17 cellular contexts compared by ENCODE assay signal in the genomic region with DNA sequence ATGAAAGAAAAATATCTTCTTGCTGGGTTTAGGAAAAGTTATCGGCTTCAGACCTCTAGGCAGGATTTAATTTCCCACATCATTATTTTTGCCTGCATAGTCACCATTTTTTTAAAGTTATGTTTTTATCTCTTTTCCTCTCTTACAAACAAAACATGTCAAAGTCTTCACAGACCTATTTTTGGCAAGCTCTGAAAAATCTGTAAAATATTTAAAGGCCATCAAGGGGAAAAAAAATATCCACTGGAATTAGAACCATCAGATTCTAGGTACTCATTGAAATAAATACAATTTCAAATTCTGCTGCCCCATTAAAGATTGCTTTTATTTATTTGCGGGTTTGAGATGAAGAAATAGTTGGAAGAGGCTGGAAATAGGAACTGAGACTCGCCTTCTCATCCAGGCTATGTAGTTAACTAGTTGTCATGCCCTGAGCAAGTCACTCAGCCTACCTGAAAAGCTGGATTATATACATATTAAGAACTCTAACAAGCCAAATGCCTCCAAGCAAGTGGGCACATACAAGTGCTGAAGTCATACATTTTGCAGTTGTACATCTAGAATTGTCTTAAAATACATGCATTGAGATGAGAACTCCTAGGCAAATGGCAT.
DNase-seq lines count a peak whose midpoint lies in the region; FAIRE-seq and TF ChIP-seq lines count a peak whose summit lies in the region.
"Had no signal": no experiment of that assay in that cellular context is flagged by ENCODE, and none has a peak within 500 bp of the region (broad histone marks: within the 10 kb centered on the region; RNA-seq: fewer than 3 reads in every experiment).

No MANE protein-coding gene starts in this region.

- H3K9me3 Mint-ChIP-seq in HFFc6: no peaks in the 10 kb centered on the region
- no peaks in the 10 kb centered on the region for H3K9me3 Mint-ChIP-seq in astrocyte (ENCODE audit: unreplicated experiment)
- H3K9me3 Mint-ChIP-seq: activated T-helper 1 cell treated with anti-CD3 and anti-CD28 coated beads, Interleukin-12 subunit alpha, Interleukin-12 subunit beta, Interleukin-2, Interleukin-4 antibody, amounts not matched to agents 30 ng/mL and 10 ng/mL and 1 ng/mL, durations not matched to agents 14 hours and 24 hours and 36 hours; neural progenitor cell had no signal

- peaks cover 38% of the 10 kb centered on the region for H3K4me1 Mint-ChIP-seq in HFFc6 (ENCODE audit: low read depth)
- peaks cover 22% of the 10 kb centered on the region for H3K4me1 Mint-ChIP-seq in astrocyte (ENCODE audit: low read depth, unreplicated experiment)
- H3K4me1 Mint-ChIP-seq: IgD-negative memory B cell had no signal

- H3K36me3 Mint-ChIP-seq in HFFc6 (ENCODE audit: low read depth) (no peaks in the 10 kb centered on the region), astrocyte (ENCODE audit: low read depth, unreplicated experiment) (no peaks in the 10 kb centered on the region)
- H3K36me3 Mint-ChIP-seq: IgD-negative memory B cell had no signal

- TF ChIP-seq POLR2A in suprapubic skin (IDR thresholded peaks at IDR 0.05): no peak

- H3K27me3 Mint-ChIP-seq in HFFc6 (ENCODE audit: insufficient read depth): no peaks in the 10 kb centered on the region; the same call in 1 of the 2 replicates
- H3K27me3 Mint-ChIP-seq in astrocyte (ENCODE audit: low read depth, unreplicated experiment): peaks cover 4% of the 10 kb centered on the region

- H2AFZ ChIP-seq in astrocyte (ENCODE audit: low read depth, low read length): no peak overlapping the region
- H2AFZ ChIP-seq: hepatocyte, neural progenitor cell had no signal

- H3K27me3 ChIP-seq in astrocyte (ENCODE audit: insufficient read depth, low read length) (no peaks in the 10 kb centered on the region), suprapubic skin (no peaks in the 10 kb centered on the region), WERI-Rb-1 (ENCODE audit: insufficient read depth, low read depth, severe bottlenecking) (no peaks in the 10 kb centered on the region)
- H3K27me3 ChIP-seq: hepatocyte, neural progenitor cell, tibial nerve had no signal

- TF ChIP-seq CTCF in HFFc6 (IDR thresholded peaks at IDR 0.05) (no peak), astrocyte (IDR thresholded peaks at IDR 0.05; ENCODE audit: insufficient read depth, low read depth, low read length) (no peak), fibroblast of villous mesenchyme (IDR thresholded peaks at IDR 0.05; ENCODE audit: insufficient read depth, low read depth, low read length) (no peak), suprapubic skin (IDR thresholded peaks at IDR 0.05) (no peak), WERI-Rb-1 (IDR thresholded peaks at IDR 0.05; ENCODE audit: low read depth, low read length) (no peak)

- H3K4me1 ChIP-seq in astrocyte (ENCODE audit: insufficient read depth, low read length): peaks cover 16% of the 10 kb centered on the region
- peaks cover 44% of the 10 kb centered on the region for H3K4me1 ChIP-seq in suprapubic skin
- H3K4me1 ChIP-seq: neural progenitor cell had no signal

- H3K9ac ChIP-seq in astrocyte (ENCODE audit: low read length): peak overlapping the region; percentile 56
- H3K9ac ChIP-seq: neural progenitor cell had no signal

- H3K27ac Mint-ChIP-seq in HFFc6 (peak overlapping the region; percentile 89), astrocyte (ENCODE audit: unreplicated experiment) (no peak overlapping the region)
- H3K27ac Mint-ChIP-seq: activated T-helper 1 cell treated with anti-CD3 and anti-CD28 coated beads, Interleukin-12 subunit alpha, Interleukin-12 subunit beta, Interleukin-2, Interleukin-4 antibody, amounts not matched to agents 30 ng/mL and 10 ng/mL and 1 ng/mL, durations not matched to agents 14 hours and 24 hours and 36 hours; neural progenitor cell had no signal

- peak overlapping the region; percentile 27 for H3K4me2 ChIP-seq in astrocyte (ENCODE audit: low read length)
- H3K4me2 ChIP-seq: hepatocyte, neural progenitor cell had no signal

- DNase-seq in HFFc6: no peak
- peak; percentile 42 for DNase-seq in astrocyte (ENCODE audit: low read depth)
- peak; percentile 38 for DNase-seq in fibroblast of villous mesenchyme (ENCODE audit: low read depth)
- no peak for DNase-seq in suprapubic skin (ENCODE audit: low spot score in 2 of 2)
- DNase-seq in activated CD4-positive, alpha-beta T cell treated with anti-CD3 and anti-CD28 coated beads, Interleukin-2, amount 50 U/mL, for 1 hour: no peak
- no peak for DNase-seq in AG08396 (ENCODE audit: low spot score)
- no peak for DNase-seq in WERI-Rb-1
- DNase-seq: NCI-H1092, NCI-H774, RPMI8226 had no signal

- no peaks in the 10 kb centered on the region for H3K79me2 ChIP-seq in astrocyte (ENCODE audit: insufficient read depth, low read length)
- H3K79me2 ChIP-seq: hepatocyte had no signal

- peak overlapping the region; percentile 82 for H3K27ac ChIP-seq in astrocyte (ENCODE audit: low read depth, low read length)
- peak overlapping the region; percentile 52 for H3K27ac ChIP-seq in suprapubic skin
- no peak overlapping the region for H3K27ac ChIP-seq in WERI-Rb-1
- H3K27ac ChIP-seq: C4-2B, hepatocyte, neural progenitor cell, VCaP had no signal

- TF ChIP-seq EP300 in suprapubic skin (IDR thresholded peaks at IDR 0.05): no peak

- H3K4me3 ChIP-seq in astrocyte (ENCODE audit: insufficient read depth, low read depth, low read length) (no peak overlapping the region), fibroblast of villous mesenchyme (ENCODE audit: low read depth, low read length) (no peak overlapping the region), suprapubic skin (no peak overlapping the region), WERI-Rb-1 (ENCODE audit: low read depth, low read length) (no peak overlapping the region)
- H3K4me3 ChIP-seq: hepatocyte, neural progenitor cell, tibial nerve had no signal

- H3K9me3 ChIP-seq in astrocyte (ENCODE audit: insufficient read depth, low read depth, low read length) (no peaks in the 10 kb centered on the region), suprapubic skin (no peaks in the 10 kb centered on the region), WERI-Rb-1 (ENCODE audit: severe bottlenecking) (no peaks in the 10 kb centered on the region)
- H3K9me3 ChIP-seq: tibial nerve had no signal

- H3K4me3 Mint-ChIP-seq in HFFc6 (peak overlapping the region; percentile 63), astrocyte (ENCODE audit: unreplicated experiment) (no peak overlapping the region)
- H3K4me3 Mint-ChIP-seq: activated T-helper 1 cell treated with anti-CD3 and anti-CD28 coated beads, Interleukin-12 subunit alpha, Interleukin-12 subunit beta, Interleukin-2, Interleukin-4 antibody, amounts not matched to agents 30 ng/mL and 10 ng/mL and 1 ng/mL, durations not matched to agents 14 hours and 24 hours and 36 hours; IgD-negative memory B cell; neural progenitor cell had no signal

- H3K36me3 ChIP-seq in astrocyte (ENCODE audit: insufficient read depth, low read length) (no peaks in the 10 kb centered on the region), suprapubic skin (no peaks in the 10 kb centered on the region), WERI-Rb-1 (no peaks in the 10 kb centered on the region)
- H3K36me3 ChIP-seq: neural progenitor cell, tibial nerve had no signal

- peak; percentile 20 for FAIRE-seq in astrocyte (lab: Jason Lieb, UNC)

- H4K20me1 ChIP-seq in astrocyte (ENCODE audit: insufficient read depth, low read length): no peaks in the 10 kb centered on the region

- 32% methylated on average over 3 of the region's 3 CpGs for WGBS in suprapubic skin

Comparison
In these comparisons a context has a peak if more than half of its experiments do, and no peak if none do; other contexts are left out.
1. DNase-seq: peak in astrocyte (single experiment) and fibroblast of villous mesenchyme (single experiment); none in HFFc6 (single experiment), suprapubic skin (0 of 2), activated CD4-positive, alpha-beta T cell treated with anti-CD3 and anti-CD28 coated beads, Interleukin-2, amount 50 U/mL, for 1 hour (single experiment), AG08396 (single experiment) and WERI-Rb-1 (single experiment).